Comparison of ENCODE assay signal across 1 cellular context in the genomic region with DNA sequence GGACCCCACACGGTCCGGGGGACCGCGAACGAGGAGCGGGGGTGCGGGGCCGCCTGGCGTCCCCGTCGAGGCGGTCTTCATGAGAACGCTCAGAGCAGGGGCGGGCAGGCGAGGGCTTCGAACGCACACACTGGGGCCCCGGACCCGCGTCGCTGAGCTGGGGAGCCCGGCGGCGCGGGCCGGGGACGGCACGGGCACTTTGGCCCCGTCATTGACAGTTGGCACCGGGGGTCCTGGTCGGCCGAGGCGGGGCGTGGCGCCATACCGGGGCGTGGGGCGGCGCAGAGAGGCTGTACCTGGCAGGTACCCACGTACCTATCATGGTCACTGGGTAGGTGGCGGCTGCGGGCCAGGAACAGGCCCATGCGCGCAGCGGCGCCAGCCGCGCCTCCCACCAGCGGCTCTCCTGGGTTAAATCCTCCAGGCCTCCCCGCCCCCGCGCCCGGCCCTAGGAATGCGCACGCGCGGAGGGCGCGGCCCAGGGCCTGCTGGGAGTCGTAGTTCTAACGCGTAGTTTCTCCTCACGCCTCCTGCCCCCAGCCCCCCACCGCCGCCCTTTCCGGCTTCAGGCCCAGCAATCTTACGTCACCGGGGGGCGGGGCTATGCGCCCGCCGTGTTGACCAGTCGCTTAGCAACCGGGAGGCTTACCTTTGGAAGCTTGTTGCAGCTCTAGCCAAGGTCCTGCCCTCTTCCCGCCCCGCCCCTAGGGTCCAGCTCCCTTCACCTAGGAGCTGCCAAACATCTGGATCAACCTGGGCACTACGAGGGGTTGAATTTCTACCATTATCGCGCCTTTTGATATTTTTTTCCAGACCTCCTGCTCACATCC.
TF ChIP-seq lines count a peak whose summit lies in the region.

A gene (plus strand): TSS at position 628 of the 830 bp plus-strand sequence.
A gene (minus strand): TSS at position 420 of the 830 bp plus-strand sequence.

TF ChIP-seq in K562, 482 proteins besides CTCF, POLR2A, EP300 and RAD21 (continued from another document and continues in another):
- TF ChIP-seq, protein P1, sequence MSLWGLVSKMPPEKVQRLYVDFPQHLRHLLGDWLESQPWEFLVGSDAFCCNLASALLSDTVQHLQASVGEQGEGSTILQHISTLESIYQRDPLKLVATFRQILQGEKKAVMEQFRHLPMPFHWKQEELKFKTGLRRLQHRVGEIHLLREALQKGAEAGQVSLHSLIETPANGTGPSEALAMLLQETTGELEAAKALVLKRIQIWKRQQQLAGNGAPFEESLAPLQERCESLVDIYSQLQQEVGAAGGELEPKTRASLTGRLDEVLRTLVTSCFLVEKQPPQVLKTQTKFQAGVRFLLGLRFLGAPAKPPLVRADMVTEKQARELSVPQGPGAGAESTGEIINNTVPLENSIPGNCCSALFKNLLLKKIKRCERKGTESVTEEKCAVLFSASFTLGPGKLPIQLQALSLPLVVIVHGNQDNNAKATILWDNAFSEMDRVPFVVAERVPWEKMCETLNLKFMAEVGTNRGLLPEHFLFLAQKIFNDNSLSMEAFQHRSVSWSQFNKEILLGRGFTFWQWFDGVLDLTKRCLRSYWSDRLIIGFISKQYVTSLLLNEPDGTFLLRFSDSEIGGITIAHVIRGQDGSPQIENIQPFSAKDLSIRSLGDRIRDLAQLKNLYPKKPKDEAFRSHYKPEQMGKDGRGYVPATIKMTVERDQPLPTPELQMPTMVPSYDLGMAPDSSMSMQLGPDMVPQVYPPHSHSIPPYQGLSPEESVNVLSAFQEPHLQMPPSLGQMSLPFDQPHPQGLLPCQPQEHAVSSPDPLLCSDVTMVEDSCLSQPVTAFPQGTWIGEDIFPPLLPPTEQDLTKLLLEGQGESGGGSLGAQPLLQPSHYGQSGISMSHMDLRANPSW (CRISPR knock-in tag; IDR thresholded peaks at IDR 0.05): 0 out of 2 replicates have a peak, but pooled peaks have one; percentile 62
- TF ChIP-seq NFRKB (IDR thresholded peaks at IDR 0.05; ENCODE audit: low read depth) (no peak), NRF1 (conservative IDR thresholded peaks at IDR 0.05 in 1 of 2, IDR thresholded peaks at IDR 0.05 in 1 of 2) (peak; percentile 94 to 95), DACH1 (IDR thresholded peaks at IDR 0.05; ENCODE audit: partially characterized antibody) (no peak), SMAD3 (CRISPR knock-in tag; conservative IDR thresholded peaks at IDR 0.05) (no peak), ZNF175 (CRISPR knock-in tag; IDR thresholded peaks at IDR 0.05; ENCODE audit: low read depth) (no peak), ZFP36 (IDR thresholded peaks at IDR 0.05; ENCODE audit: low read depth, low read length, partially characterized antibody) (peak; percentile 75), FUS (optimal IDR thresholded peaks at IDR 0.05; ENCODE audit: low read depth, low read length) (no peak), THRAP3 (IDR thresholded peaks at IDR 0.05; ENCODE audit: borderline replicate concordance) (no peak), ZNF165 (CRISPR knock-in tag; IDR thresholded peaks at IDR 0.05; ENCODE audit: borderline replicate concordance) (no peak), CBFA2T3 (IDR thresholded peaks at IDR 0.05) (no peak), KLF6 (CRISPR knock-in tag; IDR thresholded peaks at IDR 0.05; ENCODE audit: borderline replicate concordance) (no peak), FOXJ2 (tag; IDR thresholded peaks at IDR 0.05) (peak; percentile 100), ZNF3 (CRISPR knock-in tag; IDR thresholded peaks at IDR 0.05) (no peak), SIN3A (IDR thresholded peaks at IDR 0.05; ENCODE audit: borderline replicate concordance in 2 of 2, control insufficient read depth in 1 of 2, low read depth in 2 of 2, low read length in 2 of 2) (peak; percentile 72 to 73; a peak in 2 of 4 replicates), ZNF12 (CRISPR knock-in tag; IDR thresholded peaks at IDR 0.05) (0 out of 2 replicates have a peak, but pooled peaks have one; percentile 26), KDM2B (CRISPR knock-in tag; IDR thresholded peaks at IDR 0.05) (peak; percentile 58; the same call in 1 of the 2 replicates), HMG20A (CRISPR knock-in tag; conservative IDR thresholded peaks at IDR 0.05) (no peak), ZFP1 (CRISPR knock-in tag; IDR thresholded peaks at IDR 0.05) (no peak), ETS2 (tag; IDR thresholded peaks at IDR 0.05; ENCODE audit: borderline replicate concordance, poor library complexity, severe bottlenecking) (peak; percentile 25)
- TF ChIP-seq, protein P2, sequence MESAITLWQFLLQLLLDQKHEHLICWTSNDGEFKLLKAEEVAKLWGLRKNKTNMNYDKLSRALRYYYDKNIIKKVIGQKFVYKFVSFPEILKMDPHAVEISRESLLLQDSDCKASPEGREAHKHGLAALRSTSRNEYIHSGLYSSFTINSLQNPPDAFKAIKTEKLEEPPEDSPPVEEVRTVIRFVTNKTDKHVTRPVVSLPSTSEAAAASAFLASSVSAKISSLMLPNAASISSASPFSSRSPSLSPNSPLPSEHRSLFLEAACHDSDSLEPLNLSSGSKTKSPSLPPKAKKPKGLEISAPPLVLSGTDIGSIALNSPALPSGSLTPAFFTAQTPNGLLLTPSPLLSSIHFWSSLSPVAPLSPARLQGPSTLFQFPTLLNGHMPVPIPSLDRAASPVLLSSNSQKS (CRISPR knock-in tag; IDR thresholded peaks at IDR 0.05): no peak
- TF ChIP-seq, protein P3, sequence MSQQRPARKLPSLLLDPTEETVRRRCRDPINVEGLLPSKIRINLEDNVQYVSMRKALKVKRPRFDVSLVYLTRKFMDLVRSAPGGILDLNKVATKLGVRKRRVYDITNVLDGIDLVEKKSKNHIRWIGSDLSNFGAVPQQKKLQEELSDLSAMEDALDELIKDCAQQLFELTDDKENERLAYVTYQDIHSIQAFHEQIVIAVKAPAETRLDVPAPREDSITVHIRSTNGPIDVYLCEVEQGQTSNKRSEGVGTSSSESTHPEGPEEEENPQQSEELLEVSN (IDR thresholded peaks at IDR 0.05; ENCODE audit: borderline replicate concordance in 1 of 2, extremely low read depth in 1 of 2, insufficient read depth in 1 of 2, insufficient read length in 1 of 2, low read depth in 1 of 2, low read length in 1 of 2, poor library complexity in 1 of 2, severe bottlenecking in 1 of 2): peak in 1 of 2 experiments; percentile 22
- TF ChIP-seq, protein P4, sequence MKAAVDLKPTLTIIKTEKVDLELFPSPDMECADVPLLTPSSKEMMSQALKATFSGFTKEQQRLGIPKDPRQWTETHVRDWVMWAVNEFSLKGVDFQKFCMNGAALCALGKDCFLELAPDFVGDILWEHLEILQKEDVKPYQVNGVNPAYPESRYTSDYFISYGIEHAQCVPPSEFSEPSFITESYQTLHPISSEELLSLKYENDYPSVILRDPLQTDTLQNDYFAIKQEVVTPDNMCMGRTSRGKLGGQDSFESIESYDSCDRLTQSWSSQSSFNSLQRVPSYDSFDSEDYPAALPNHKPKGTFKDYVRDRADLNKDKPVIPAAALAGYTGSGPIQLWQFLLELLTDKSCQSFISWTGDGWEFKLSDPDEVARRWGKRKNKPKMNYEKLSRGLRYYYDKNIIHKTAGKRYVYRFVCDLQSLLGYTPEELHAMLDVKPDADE (conservative IDR thresholded peaks at IDR 0.05; ENCODE audit: control insufficient read depth, low read depth, low read length): peak; percentile 96
- TF ChIP-seq, protein P5, sequence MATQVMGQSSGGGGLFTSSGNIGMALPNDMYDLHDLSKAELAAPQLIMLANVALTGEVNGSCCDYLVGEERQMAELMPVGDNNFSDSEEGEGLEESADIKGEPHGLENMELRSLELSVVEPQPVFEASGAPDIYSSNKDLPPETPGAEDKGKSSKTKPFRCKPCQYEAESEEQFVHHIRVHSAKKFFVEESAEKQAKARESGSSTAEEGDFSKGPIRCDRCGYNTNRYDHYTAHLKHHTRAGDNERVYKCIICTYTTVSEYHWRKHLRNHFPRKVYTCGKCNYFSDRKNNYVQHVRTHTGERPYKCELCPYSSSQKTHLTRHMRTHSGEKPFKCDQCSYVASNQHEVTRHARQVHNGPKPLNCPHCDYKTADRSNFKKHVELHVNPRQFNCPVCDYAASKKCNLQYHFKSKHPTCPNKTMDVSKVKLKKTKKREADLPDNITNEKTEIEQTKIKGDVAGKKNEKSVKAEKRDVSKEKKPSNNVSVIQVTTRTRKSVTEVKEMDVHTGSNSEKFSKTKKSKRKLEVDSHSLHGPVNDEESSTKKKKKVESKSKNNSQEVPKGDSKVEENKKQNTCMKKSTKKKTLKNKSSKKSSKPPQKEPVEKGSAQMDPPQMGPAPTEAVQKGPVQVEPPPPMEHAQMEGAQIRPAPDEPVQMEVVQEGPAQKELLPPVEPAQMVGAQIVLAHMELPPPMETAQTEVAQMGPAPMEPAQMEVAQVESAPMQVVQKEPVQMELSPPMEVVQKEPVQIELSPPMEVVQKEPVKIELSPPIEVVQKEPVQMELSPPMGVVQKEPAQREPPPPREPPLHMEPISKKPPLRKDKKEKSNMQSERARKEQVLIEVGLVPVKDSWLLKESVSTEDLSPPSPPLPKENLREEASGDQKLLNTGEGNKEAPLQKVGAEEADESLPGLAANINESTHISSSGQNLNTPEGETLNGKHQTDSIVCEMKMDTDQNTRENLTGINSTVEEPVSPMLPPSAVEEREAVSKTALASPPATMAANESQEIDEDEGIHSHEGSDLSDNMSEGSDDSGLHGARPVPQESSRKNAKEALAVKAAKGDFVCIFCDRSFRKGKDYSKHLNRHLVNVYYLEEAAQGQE (CRISPR knock-in tag; IDR thresholded peaks at IDR 0.05; ENCODE audit: low read depth): 0 out of 2 replicates have a peak, but pooled peaks have one; percentile 39
- TF ChIP-seq, protein P6, sequence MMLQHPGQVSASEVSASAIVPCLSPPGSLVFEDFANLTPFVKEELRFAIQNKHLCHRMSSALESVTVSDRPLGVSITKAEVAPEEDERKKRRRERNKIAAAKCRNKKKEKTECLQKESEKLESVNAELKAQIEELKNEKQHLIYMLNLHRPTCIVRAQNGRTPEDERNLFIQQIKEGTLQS (IDR thresholded peaks at IDR 0.05): peak; percentile 94
- TF ChIP-seq, protein P6 (CRISPR knock-in tag; conservative IDR thresholded peaks at IDR 0.05): peak; percentile 96
- TF ChIP-seq, protein P7, sequence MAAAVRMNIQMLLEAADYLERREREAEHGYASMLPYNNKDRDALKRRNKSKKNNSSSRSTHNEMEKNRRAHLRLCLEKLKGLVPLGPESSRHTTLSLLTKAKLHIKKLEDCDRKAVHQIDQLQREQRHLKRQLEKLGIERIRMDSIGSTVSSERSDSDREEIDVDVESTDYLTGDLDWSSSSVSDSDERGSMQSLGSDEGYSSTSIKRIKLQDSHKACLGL (CRISPR knock-in tag; IDR thresholded peaks at IDR 0.05; ENCODE audit: borderline replicate concordance, poor library complexity, severe bottlenecking): no peak
- TF ChIP-seq, protein P8, sequence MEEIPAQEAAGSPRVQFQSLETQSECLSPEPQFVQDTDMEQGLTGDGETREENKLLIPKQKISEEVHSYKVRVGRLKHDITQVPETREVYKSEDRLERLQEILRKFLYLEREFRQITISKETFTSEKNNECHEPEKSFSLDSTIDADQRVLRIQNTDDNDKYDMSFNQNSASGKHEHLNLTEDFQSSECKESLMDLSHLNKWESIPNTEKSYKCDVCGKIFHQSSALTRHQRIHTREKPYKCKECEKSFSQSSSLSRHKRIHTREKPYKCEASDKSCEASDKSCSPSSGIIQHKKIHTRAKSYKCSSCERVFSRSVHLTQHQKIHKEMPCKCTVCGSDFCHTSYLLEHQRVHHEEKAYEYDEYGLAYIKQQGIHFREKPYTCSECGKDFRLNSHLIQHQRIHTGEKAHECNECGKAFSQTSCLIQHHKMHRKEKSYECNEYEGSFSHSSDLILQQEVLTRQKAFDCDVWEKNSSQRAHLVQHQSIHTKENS (CRISPR knock-in tag; IDR thresholded peaks at IDR 0.05): no peak
- TF ChIP-seq, protein P9, sequence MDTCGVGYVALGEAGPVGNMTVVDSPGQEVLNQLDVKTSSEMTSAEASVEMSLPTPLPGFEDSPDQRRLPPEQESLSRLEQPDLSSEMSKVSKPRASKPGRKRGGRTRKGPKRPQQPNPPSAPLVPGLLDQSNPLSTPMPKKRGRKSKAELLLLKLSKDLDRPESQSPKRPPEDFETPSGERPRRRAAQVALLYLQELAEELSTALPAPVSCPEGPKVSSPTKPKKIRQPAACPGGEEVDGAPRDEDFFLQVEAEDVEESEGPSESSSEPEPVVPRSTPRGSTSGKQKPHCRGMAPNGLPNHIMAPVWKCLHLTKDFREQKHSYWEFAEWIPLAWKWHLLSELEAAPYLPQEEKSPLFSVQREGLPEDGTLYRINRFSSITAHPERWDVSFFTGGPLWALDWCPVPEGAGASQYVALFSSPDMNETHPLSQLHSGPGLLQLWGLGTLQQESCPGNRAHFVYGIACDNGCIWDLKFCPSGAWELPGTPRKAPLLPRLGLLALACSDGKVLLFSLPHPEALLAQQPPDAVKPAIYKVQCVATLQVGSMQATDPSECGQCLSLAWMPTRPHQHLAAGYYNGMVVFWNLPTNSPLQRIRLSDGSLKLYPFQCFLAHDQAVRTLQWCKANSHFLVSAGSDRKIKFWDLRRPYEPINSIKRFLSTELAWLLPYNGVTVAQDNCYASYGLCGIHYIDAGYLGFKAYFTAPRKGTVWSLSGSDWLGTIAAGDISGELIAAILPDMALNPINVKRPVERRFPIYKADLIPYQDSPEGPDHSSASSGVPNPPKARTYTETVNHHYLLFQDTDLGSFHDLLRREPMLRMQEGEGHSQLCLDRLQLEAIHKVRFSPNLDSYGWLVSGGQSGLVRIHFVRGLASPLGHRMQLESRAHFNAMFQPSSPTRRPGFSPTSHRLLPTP (IDR thresholded peaks at IDR 0.05; ENCODE audit: borderline replicate concordance, extremely low read depth, insufficient read length): no peak
- TF ChIP-seq, protein P10, sequence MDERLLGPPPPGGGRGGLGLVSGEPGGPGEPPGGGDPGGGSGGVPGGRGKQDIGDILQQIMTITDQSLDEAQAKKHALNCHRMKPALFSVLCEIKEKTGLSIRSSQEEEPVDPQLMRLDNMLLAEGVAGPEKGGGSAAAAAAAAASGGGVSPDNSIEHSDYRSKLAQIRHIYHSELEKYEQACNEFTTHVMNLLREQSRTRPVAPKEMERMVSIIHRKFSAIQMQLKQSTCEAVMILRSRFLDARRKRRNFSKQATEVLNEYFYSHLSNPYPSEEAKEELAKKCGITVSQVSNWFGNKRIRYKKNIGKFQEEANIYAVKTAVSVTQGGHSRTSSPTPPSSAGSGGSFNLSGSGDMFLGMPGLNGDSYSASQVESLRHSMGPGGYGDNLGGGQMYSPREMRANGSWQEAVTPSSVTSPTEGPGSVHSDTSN (CRISPR knock-in tag; IDR thresholded peaks at IDR 0.05; ENCODE audit: low read depth): no peak
- TF ChIP-seq, protein P10 (tag; conservative IDR thresholded peaks at IDR 0.05; ENCODE audit: low read depth): no peak
